16 cellular contexts compared by ENCODE assay signal in the genomic region with DNA sequence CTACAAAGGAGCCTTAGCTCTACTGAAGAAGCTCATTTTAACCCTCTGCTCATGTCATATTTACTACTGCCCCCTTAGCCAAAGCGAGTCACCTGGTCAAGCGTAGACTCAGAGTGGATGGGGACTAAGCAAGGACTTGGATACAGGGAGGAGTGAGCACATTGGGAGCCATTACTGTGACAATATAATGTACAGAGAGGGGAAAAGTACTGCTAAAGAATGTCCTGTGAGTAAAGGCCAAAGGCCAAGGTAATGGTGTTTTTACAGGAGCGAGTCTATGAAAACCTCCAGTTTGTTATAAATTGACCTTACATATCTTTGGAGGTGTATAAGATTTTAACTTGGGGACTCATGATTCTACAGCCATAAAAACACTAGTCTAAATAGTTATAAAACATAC. TPM values are rescaled to one million over a fixed set of nuclear protein-coding genes. Genes with fewer than 3 reads are reported as not detected.
DNase-seq lines count a peak whose midpoint lies in the region; ATAC-seq, FAIRE-seq and TF ChIP-seq lines count a peak whose summit lies in the region.
"Had no signal": no experiment of that assay in that cellular context is flagged by ENCODE, and none has a peak within 500 bp of the region (broad histone marks: within the 10 kb centered on the region; RNA-seq: fewer than 3 reads in every experiment).

No MANE protein-coding gene starts in this region.

- no peaks in the 10 kb centered on the region for H3K9me3 Mint-ChIP-seq in activated CD4-positive, alpha-beta T cell treated with anti-CD3 and anti-CD28 coated beads, Interleukin-2, amount 10 ng/mL, durations not matched to agents 24 days and 14 days
- peaks cover 0 to 4% (median 2%) of the 10 kb centered on the region in 7 donors for H3K9me3 Mint-ChIP-seq in CD14-positive monocyte

- peaks cover 23% of the 10 kb centered on the region for H3K4me1 Mint-ChIP-seq in activated CD4-positive, alpha-beta T cell treated with anti-CD3 and anti-CD28 coated beads, Interleukin-2, amount 10 ng/mL, durations not matched to agents 24 days and 14 days
- H3K4me1 Mint-ChIP-seq in CD14-positive monocyte = peaks cover 38% of the 10 kb centered on the region

- H3K27me3 Mint-ChIP-seq in activated CD4-positive, alpha-beta T cell treated with anti-CD3 and anti-CD28 coated beads, Interleukin-2, amount 10 ng/mL, durations not matched to agents 24 days and 14 days = no peaks in the 10 kb centered on the region
- peaks cover 0 to 17% (median 0%) of the 10 kb centered on the region in 3 donors for H3K27me3 Mint-ChIP-seq in CD14-positive monocyte (ENCODE audit: low read depth in 3 of 3)

- no peaks in the 10 kb centered on the region for H3K9me2 ChIP-seq in hepatocyte (replicated peaks; ENCODE audit: insufficient read depth)

- H3K4me3 ChIP-seq in hepatocyte (no peak overlapping the region), skin epidermis (no peak overlapping the region)
- H3K4me3 ChIP-seq: BLaER1 had no signal

- ATAC-seq in HG03196 (IDR thresholded peaks at IDR 0.05; ENCODE audit: unreplicated experiment) = no peak

- H3K36me3 Mint-ChIP-seq in activated CD4-positive, alpha-beta T cell treated with anti-CD3 and anti-CD28 coated beads, Interleukin-2, amount 10 ng/mL, durations not matched to agents 24 days and 14 days (ENCODE audit: low read depth) = peaks cover 2% of the 10 kb centered on the region
- H3K36me3 Mint-ChIP-seq in CD14-positive monocyte = no peaks in the 10 kb centered on the region

- no peaks in the 10 kb centered on the region for H3K27me3 ChIP-seq in hepatocyte
- H3K27me3 ChIP-seq: BLaER1 had no signal

- no peaks in the 10 kb centered on the region for H3K36me3 ChIP-seq in hepatocyte (replicated peaks; ENCODE audit: insufficient read depth, low read depth)
- H3K36me3 ChIP-seq: BLaER1 had no signal

- no peak for DNase-seq in activated CD4-positive, alpha-beta T cell treated with anti-CD3 and anti-CD28 coated beads, Interleukin-2, amount 10 ng/mL, durations not matched to agents 24 days and 14 days
- DNase-seq in activated CD4-positive, alpha-beta T cell treated with anti-CD3 and anti-CD28 coated beads for 4 hours = no peak
- DNase-seq in CD14-positive monocyte (ENCODE audit: low spot score) (no peak), hepatocyte (ENCODE audit: low spot score) (no peak), RCC 7860 (ENCODE audit: low spot score) (no peak), GM03348 (ENCODE audit: low spot score) (no peak)
- DNase-seq: DMS79 treated with DMSO at 0.1 percent for 48 hours; H9; NCI-H187 treated with DMSO at 0.1 percent for 48 hours; NCI-H2171 treated with DMSO at 0.1 percent for 48 hours; NCI-H446 treated with DMSO at 0.1 percent for 48 hours; NK-92 treated with Interleukin-12 subunit alpha and Interleukin-12 subunit beta, amount 100 ng/mL, for 24 hours; RPMI8226 had no signal

- no peak overlapping the region for H3K4me3 Mint-ChIP-seq in activated CD4-positive, alpha-beta T cell treated with anti-CD3 and anti-CD28 coated beads, Interleukin-2, amount 10 ng/mL, durations not matched to agents 24 days and 14 days
- H3K4me3 Mint-ChIP-seq in CD14-positive monocyte = no peak overlapping the region
- H3K4me3 Mint-ChIP-seq: H9 had no signal

- no peak for FAIRE-seq in RCC 7860 (lab: Jason Lieb, UNC)

- intact Hi-C loops in activated CD4-positive, alpha-beta T cell treated with anti-CD3 and anti-CD28 coated beads, Interleukin-2, amount 10 ng/mL, durations not matched to agents 24 days and 14 days (cut with micrococcal nuclease) = loop anchor here (1.0 kb wide), 2 partner anchors 10 to 17 kb away; no protein-coding TSS in a partner anchor
- intact Hi-C loops in CD14-positive monocyte (cut with micrococcal nuclease) = loop anchor here in 1 of 2 donors (10.0 kb wide), 1 partner anchor 62 kb away; no protein-coding TSS in a partner anchor

- no peak overlapping the region for H3K4me2 ChIP-seq in hepatocyte
- H3K4me2 ChIP-seq: BLaER1 had no signal

- no peaks in the 10 kb centered on the region for H4K20me1 ChIP-seq in hepatocyte (ENCODE audit: insufficient read depth, poor library complexity, severe bottlenecking)
- H4K20me1 ChIP-seq: BLaER1 had no signal

- no peak overlapping the region for H2AFZ ChIP-seq in hepatocyte

- H3K27ac Mint-ChIP-seq in activated CD4-positive, alpha-beta T cell treated with anti-CD3 and anti-CD28 coated beads, Interleukin-2, amount 10 ng/mL, durations not matched to agents 24 days and 14 days = peak overlapping the region; percentile 83
- peak overlapping the region; percentile 97 to 99 (median 98) for H3K27ac Mint-ChIP-seq in CD14-positive monocyte
- H3K27ac Mint-ChIP-seq: H9 had no signal

- no peaks in the 10 kb centered on the region for H3K79me2 ChIP-seq in hepatocyte

- no peaks in the 10 kb centered on the region for H3K4me1 ChIP-seq in hepatocyte (ENCODE audit: insufficient read depth)
- H3K4me1 ChIP-seq: BLaER1 had no signal

- 74% methylated on average over 3 of the region's 3 CpGs for WGBS in hepatocyte (ENCODE audit: low lambda C conversion rate, missing lambda C conversion rate)

- no peak for TF ChIP-seq CTCF in CD14-positive monocyte (IDR thresholded peaks at IDR 0.05)
- TF ChIP-seq CTCF in hepatocyte (IDR thresholded peaks at IDR 0.05; ENCODE audit: poor library complexity) = no peak

- no peaks in the 10 kb centered on the region for H3K9me3 ChIP-seq in hepatocyte (ENCODE audit: low read depth)

- peak overlapping the region; percentile 35 for H3K27ac ChIP-seq in hepatocyte
- peak overlapping the region in 11 of 21 experiments; percentile 17 to 72 (median 40) for H3K27ac ChIP-seq in skin epidermis
- H3K27ac ChIP-seq: BLaER1 had no signal

RNA-seq across cellular contexts. Expression of a gene that starts 10.6 kb away (rescaled TPM):
- 67.0 and 67.5 TPM in 2 replicates for total RNA-seq in activated CD4-positive, alpha-beta T cell treated with anti-CD3 and anti-CD28 coated beads, Interleukin-2, amount 10 ng/mL, durations not matched to agents 24 days and 14 days
- polyA plus RNA-seq in CD14-positive monocyte (10 to 100 TPM; 41.0 to 51.9 TPM), hepatocyte (14.4 and 18.5 TPM in 2 replicates)
- total RNA-seq in hepatocyte = 29.9 and 30.3 TPM in 2 replicates
